Comparison of ENCODE assay signal across 17 cellular contexts in the genomic region with DNA sequence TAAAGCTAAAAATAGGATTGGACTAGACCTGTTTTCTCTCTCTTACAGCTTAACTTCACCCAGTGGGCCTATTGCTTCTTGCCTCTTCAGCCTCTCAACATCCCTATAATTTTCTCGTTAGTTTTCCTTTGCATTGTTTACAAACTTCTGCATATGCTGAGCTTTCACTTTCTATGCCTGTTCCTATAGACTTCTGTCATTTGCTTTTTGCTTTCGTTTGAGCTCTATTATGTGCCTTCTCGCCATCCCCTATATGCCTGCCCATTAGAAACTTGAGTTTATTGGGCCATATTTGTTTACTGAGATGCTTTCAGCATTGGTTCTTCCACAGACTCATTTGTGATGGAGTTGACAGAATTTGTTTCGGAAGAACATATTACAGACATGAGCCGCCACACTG. TPM values are rescaled to one million over a fixed set of nuclear protein-coding genes. Genes with fewer than 3 reads are reported as not detected.
A peak's percentile ranks its signal among the peaks of the same experiment; 100 is the strongest.
DNase-seq lines count a peak whose midpoint lies in the region; ATAC-seq and TF ChIP-seq lines count a peak whose summit lies in the region.
"Had no signal": no experiment of that assay in that cellular context is flagged by ENCODE, and none has a peak within 500 bp of the region (broad histone marks: within the 10 kb centered on the region; RNA-seq: fewer than 3 reads in every experiment).

No MANE protein-coding gene starts in this region.

- 90 to 92% methylated on average over 5 of the region's 5 CpGs for WGBS in tibial nerve, 2 donors

- peak overlapping the region; percentile 54 for H3K27ac Mint-ChIP-seq in activated CD4-positive, alpha-beta memory T cell treated with anti-CD3 and anti-CD28 coated beads, Interleukin-2, amount 10 ng/mL, durations not matched to agents 7 days and 5 days
- H3K27ac Mint-ChIP-seq: nephron had no signal

- CTCF ChIA-PET in activated CD4-positive, alpha-beta memory T cell treated with anti-CD3 and anti-CD28 coated beads, Interleukin-2, amount 10 ng/mL, durations not matched to agents 7 days and 5 days (lab: Charles Lee) = interaction anchor here (0.7 to 4.0 kb wide), 7 partner anchors 38 to 1968 kb away, joined by 3 to 30 read pairs (median 3); partner anchors contain the start of genes HINT3 and NCOA7

- no peaks in the 10 kb centered on the region for H3K27me3 ChIP-seq in neutrophil
- no peaks in the 10 kb centered on the region for H3K27me3 ChIP-seq in tibial nerve
- H3K27me3 ChIP-seq: right atrium auricular region had no signal

- DNase-seq in activated T-cell treated with anti-CD3 and anti-CD28 coated beads, Interleukin-2, amount 50 U/mL, for 4 hours = no peak
- DNase-seq in activated T-cell treated with anti-CD3 and anti-CD28 coated beads for 4 hours (no peak), GM03348 (ENCODE audit: low spot score) (no peak), tibial nerve (ENCODE audit: low spot score in 2 of 2) (no peak)
- DNase-seq in activated CD4-positive, alpha-beta memory T cell treated with anti-CD3 and anti-CD28 coated beads, Interleukin-2, amount 10 ng/mL, durations not matched to agents 7 days and 5 days = no peak
- DNase-seq: amygdala; Calu3; cerebellar nuclear complex; KG1; NCI-H1694; SK-N-SH; stimulated activated CD4-positive, alpha-beta T cell treated with anti-CD3 and anti-CD28 coated beads, Interleukin-2, amount 100 ng/mL, for 24 hours had no signal

- no peak for ATAC-seq in activated T-cell treated with anti-CD3 and anti-CD28 coated beads, Interleukin-2, amount 50 U/mL, for 4 hours
- ATAC-seq in HG02678 (IDR thresholded peaks at IDR 0.05; ENCODE audit: unreplicated experiment) = peak; percentile 29
- no peak for ATAC-seq in GM21528 (IDR thresholded peaks at IDR 0.05; ENCODE audit: low FRiP score, unreplicated experiment)

- POLR2A ChIA-PET in activated CD4-positive, alpha-beta memory T cell treated with anti-CD3 and anti-CD28 coated beads, Interleukin-2, amount 10 ng/mL, durations not matched to agents 7 days and 5 days (lab: Charles Lee) = interaction anchor here (2.0 to 5.8 kb wide), 2 partner anchors 41 to 50 kb away, joined by 10 to 59 read pairs; partner anchors contain the start of gene NCOA7

- H3K27ac ChIP-seq in neutrophil (peak overlapping the region; percentile 65), tibial nerve (peak overlapping the region in 1 of 4 donors; percentile 22)
- H3K27ac ChIP-seq: right atrium auricular region had no signal

- H3K9me3 ChIP-seq in neutrophil (no peaks in the 10 kb centered on the region), tibial nerve (no peaks in the 10 kb centered on the region)
- H3K9me3 ChIP-seq: right atrium auricular region, SK-N-SH had no signal

- no peak for TF ChIP-seq POLR2A in tibial nerve (IDR thresholded peaks at IDR 0.05)

- peaks cover 76% of the 10 kb centered on the region for H3K4me1 Mint-ChIP-seq in activated T-cell treated with anti-CD3 and anti-CD28 coated beads, Interleukin-2, amount 50 U/mL, for 4 hours (ENCODE audit: low read depth)
- peaks cover 72% of the 10 kb centered on the region for H3K4me1 Mint-ChIP-seq in activated CD4-positive, alpha-beta memory T cell treated with anti-CD3 and anti-CD28 coated beads, Interleukin-2, amount 10 ng/mL, durations not matched to agents 7 days and 5 days

- peaks cover 11% of the 10 kb centered on the region for H3K36me3 Mint-ChIP-seq in activated T-cell treated with anti-CD3 and anti-CD28 coated beads, Interleukin-2, amount 50 U/mL, for 4 hours (ENCODE audit: insufficient read depth)
- peaks cover 21% of the 10 kb centered on the region for H3K36me3 Mint-ChIP-seq in activated CD4-positive, alpha-beta memory T cell treated with anti-CD3 and anti-CD28 coated beads, Interleukin-2, amount 10 ng/mL, durations not matched to agents 7 days and 5 days (ENCODE audit: low read depth)

- peaks cover 64 to 68% of the 10 kb centered on the region in 2 experiments for H3K4me1 ChIP-seq in neutrophil (ENCODE audit: control insufficient read depth in 1 of 2, insufficient read depth in 1 of 2, low read depth in 1 of 2, low read length in 1 of 2)
- peaks cover 0 to 58% (median 16%) of the 10 kb centered on the region in 4 donors for H3K4me1 ChIP-seq in tibial nerve

- H3K4me3 ChIP-seq in neutrophil (ENCODE audit: low read depth in 1 of 2, low read length in 1 of 2) (no peak overlapping the region), tibial nerve (no peak overlapping the region)
- H3K4me3 ChIP-seq: right atrium auricular region had no signal

- TF ChIP-seq EP300 in tibial nerve (IDR thresholded peaks at IDR 0.05) = no peak

- H3K9me3 Mint-ChIP-seq in activated T-cell treated with anti-CD3 and anti-CD28 coated beads, Interleukin-2, amount 50 U/mL, for 4 hours = peaks cover under 1% of the 10 kb centered on the region
- H3K9me3 Mint-ChIP-seq in activated CD4-positive, alpha-beta memory T cell treated with anti-CD3 and anti-CD28 coated beads, Interleukin-2, amount 10 ng/mL, durations not matched to agents 7 days and 5 days = no peaks in the 10 kb centered on the region
- H3K9me3 Mint-ChIP-seq: nephron had no signal

- peak overlapping the region; percentile 56 for H3K4me3 Mint-ChIP-seq in activated T-cell treated with anti-CD3 and anti-CD28 coated beads, Interleukin-2, amount 50 U/mL, for 4 hours
- peak overlapping the region; percentile 47 for H3K4me3 Mint-ChIP-seq in activated CD4-positive, alpha-beta memory T cell treated with anti-CD3 and anti-CD28 coated beads, Interleukin-2, amount 10 ng/mL, durations not matched to agents 7 days and 5 days
- H3K4me3 Mint-ChIP-seq: nephron had no signal

- H3K36me3 ChIP-seq in neutrophil (no peaks in the 10 kb centered on the region), tibial nerve (no peaks in the 10 kb centered on the region)
- H3K36me3 ChIP-seq: right atrium auricular region had no signal

- H3K27me3 Mint-ChIP-seq in activated T-cell treated with anti-CD3 and anti-CD28 coated beads, Interleukin-2, amount 50 U/mL, for 4 hours (ENCODE audit: low read depth) = no peaks in the 10 kb centered on the region
- no peaks in the 10 kb centered on the region for H3K27me3 Mint-ChIP-seq in activated CD4-positive, alpha-beta memory T cell treated with anti-CD3 and anti-CD28 coated beads, Interleukin-2, amount 10 ng/mL, durations not matched to agents 7 days and 5 days

- TF ChIP-seq CTCF in neutrophil (IDR thresholded peaks at IDR 0.05) = no peak
- TF ChIP-seq CTCF in tibial nerve (IDR thresholded peaks at IDR 0.05) = no peak

RNA-seq across cellular contexts. Expression of gene NCOA7, which starts 40.9 kb away (rescaled TPM):
- total RNA-seq in activated T-cell treated with anti-CD3 and anti-CD28 coated beads, Interleukin-2, amount 50 U/mL, for 4 hours = 10 to 100 TPM; 47.8 to 58.8 (median 57.8) TPM
- total RNA-seq in activated CD4-positive, alpha-beta memory T cell treated with anti-CD3 and anti-CD28 coated beads, Interleukin-2, amount 10 ng/mL, durations not matched to agents 7 days and 5 days = 10 to 100 TPM; 45.2 to 49.9 TPM
- 10 to 100 TPM; 38.7 to 86.7 (median 59.7) TPM for total RNA-seq in tibial nerve
